In genomic region chr1:223628233-223628632, GRCh38 we compare ENCODE assay signal across 8 cellular contexts. TPM values are rescaled to one million over a fixed set of nuclear protein-coding genes. Genes with fewer than 3 reads are reported as not detected.
A peak's percentile ranks its signal among the peaks of the same experiment; 100 is the strongest.
DNase-seq lines count a peak whose midpoint lies in the region; ATAC-seq and TF ChIP-seq lines count a peak whose summit lies in the region.

No MANE protein-coding gene starts in this region.

- intact Hi-C loops in right lobe of liver (cut with DNase I), result no loop called here

- H3K9me3 ChIP-seq in AG04450 (ENCODE audit: control insufficient read depth, insufficient read depth, low read length) (no peaks in the 10 kb centered on the region), right lobe of liver (no peaks in the 10 kb centered on the region)

- peak; percentile 76 to 83 (median 80) for ATAC-seq in right lobe of liver
- ATAC-seq in stimulated activated memory B cell treated with anti-CD40 and anti-IgM and Interleukin-4, amounts not matched to agents 10 μg/mL and 1 μg/mL and 100 μg/mL, for 72 hours, result peak; percentile 3

- 32% methylated on average over 4 of the region's 7 CpGs for WGBS in right lobe of liver (ENCODE audit: insufficient coverage, low coverage, low lambda C conversion rate, missing lambda C conversion rate)

- H3K36me3 ChIP-seq in right lobe of liver, result no peaks in the 10 kb centered on the region

- DNase-seq in AG04450 (ENCODE audit: low read depth, low spot score) (peak; percentile 4), GM13977 (ENCODE audit: low spot score) (peak; percentile 49), LNCaP clone FGC (ENCODE audit: low read depth) (no peak), right lobe of liver (peak; percentile 43 to 59 (median 54)), mucosa of gallbladder (ENCODE audit: low spot score) (no peak)
- DNase-seq in T-helper 2 cell treated with Interferon-gamma antibody and Interleukin-4, amounts not matched to agents 5 μg/mL and 100 μg/mL, for 36 hours (ENCODE audit: low spot score), result peak; percentile 23
- peak; percentile 15 for DNase-seq in central memory CD4-positive, alpha-beta T cell

- H3K4me1 Mint-ChIP-seq in T-helper 2 cell treated with Interferon-gamma antibody and Interleukin-4, amounts not matched to agents 5 μg/mL and 100 μg/mL, for 36 hours (ENCODE audit: low read depth), result no peaks in the 10 kb centered on the region
- H3K4me1 Mint-ChIP-seq in stimulated activated memory B cell treated with anti-CD40 and anti-IgM and Interleukin-4, amounts not matched to agents 10 μg/mL and 1 μg/mL and 100 μg/mL, for 72 hours, result no peaks in the 10 kb centered on the region

- CTCF ChIA-PET in AG04450 (lab: Charles Lee), result interaction anchor here (0.6 to 2.6 kb wide), 3 partner anchors 78 to 919 kb away, joined by 3 to 16 read pairs (median 6); no protein-coding TSS in a partner anchor

- in situ Hi-C loops in GM13977 (cut with MboI; ENCODE audit: low pct_unique_long_range_greater_than_20kb, low sequenced_read_pairs, unreplicated experiment), result no loop called here

- peak; percentile 49 for TF ChIP-seq CTCF in AG04450 (IDR thresholded peaks at IDR 0.05; ENCODE audit: low read depth, low read length)
- peak; percentile 73 for TF ChIP-seq CTCF in GM13977 (IDR thresholded peaks at IDR 0.05; ENCODE audit: extremely low read depth, insufficient read depth, missing control alignments)
- peak; percentile 64 for TF ChIP-seq CTCF in LNCaP clone FGC (IDR thresholded peaks at IDR 0.05; ENCODE audit: control insufficient read depth, extremely low read depth, insufficient read depth)
- peak; percentile 54 to 69 (median 58) for TF ChIP-seq CTCF in right lobe of liver (IDR thresholded peaks at IDR 0.05)

- H3K27me3 ChIP-seq in AG04450 (ENCODE audit: control insufficient read depth, insufficient read depth, low read length) (peaks cover 17% of the 10 kb centered on the region), right lobe of liver (no peaks in the 10 kb centered on the region)

- H3K36me3 Mint-ChIP-seq in T-helper 2 cell treated with Interferon-gamma antibody and Interleukin-4, amounts not matched to agents 5 μg/mL and 100 μg/mL, for 36 hours (ENCODE audit: low read depth), result no peaks in the 10 kb centered on the region
- no peaks in the 10 kb centered on the region for H3K36me3 Mint-ChIP-seq in stimulated activated memory B cell treated with anti-CD40 and anti-IgM and Interleukin-4, amounts not matched to agents 10 μg/mL and 1 μg/mL and 100 μg/mL, for 72 hours

- H3K27me3 Mint-ChIP-seq in T-helper 2 cell treated with Interferon-gamma antibody and Interleukin-4, amounts not matched to agents 5 μg/mL and 100 μg/mL, for 36 hours (ENCODE audit: low read depth), result peaks cover 5% of the 10 kb centered on the region
- peaks cover 13% of the 10 kb centered on the region for H3K27me3 Mint-ChIP-seq in stimulated activated memory B cell treated with anti-CD40 and anti-IgM and Interleukin-4, amounts not matched to agents 10 μg/mL and 1 μg/mL and 100 μg/mL, for 72 hours

- no peak overlapping the region for H3K27ac Mint-ChIP-seq in T-helper 2 cell treated with Interferon-gamma antibody and Interleukin-4, amounts not matched to agents 5 μg/mL and 100 μg/mL, for 36 hours
- H3K27ac Mint-ChIP-seq in stimulated activated memory B cell treated with anti-CD40 and anti-IgM and Interleukin-4, amounts not matched to agents 10 μg/mL and 1 μg/mL and 100 μg/mL, for 72 hours, result no peak overlapping the region

- TF ChIP-seq POLR2A in right lobe of liver (IDR thresholded peaks at IDR 0.05), result no peak

- H3K27ac ChIP-seq in AG04450 (ENCODE audit: low read depth, low read length) (no peak overlapping the region), right lobe of liver (no peak overlapping the region)

- peaks cover 0 to 3% (median 0%) of the 10 kb centered on the region in 4 donors for H3K4me1 ChIP-seq in right lobe of liver

- POLR2A ChIA-PET in AG04450 (lab: Yijun Ruan, JAX), result no interaction called here

- H3K4me3 Mint-ChIP-seq in T-helper 2 cell treated with Interferon-gamma antibody and Interleukin-4, amounts not matched to agents 5 μg/mL and 100 μg/mL, for 36 hours, result no peak overlapping the region
- H3K4me3 Mint-ChIP-seq in stimulated activated memory B cell treated with anti-CD40 and anti-IgM and Interleukin-4, amounts not matched to agents 10 μg/mL and 1 μg/mL and 100 μg/mL, for 72 hours, result no peak overlapping the region

- H3K4me3 ChIP-seq in AG04450 (ENCODE audit: low read depth, low read length) (no peak overlapping the region), LNCaP clone FGC (ENCODE audit: low read depth, low read length) (no peak overlapping the region), right lobe of liver (no peak overlapping the region)

- H3K9me3 Mint-ChIP-seq in T-helper 2 cell treated with Interferon-gamma antibody and Interleukin-4, amounts not matched to agents 5 μg/mL and 100 μg/mL, for 36 hours, result no peaks in the 10 kb centered on the region
- H3K9me3 Mint-ChIP-seq in stimulated activated memory B cell treated with anti-CD40 and anti-IgM and Interleukin-4, amounts not matched to agents 10 μg/mL and 1 μg/mL and 100 μg/mL, for 72 hours, result no peaks in the 10 kb centered on the region

RNA-seq across cellular contexts. Expression of gene CAPN8, which starts 37.3 kb away (rescaled TPM):
- polyA plus RNA-seq in AG04450 (2011; rRNA removed), result not detected in 2 replicates
- not detected in 2 replicates for polyA minus RNA-seq in AG04450 (2011; rRNA and poly(A)+ RNA removed)
- total RNA-seq in right lobe of liver (1 to 10 TPM in 1 of 6 experiments, under 1 TPM in 1, not detected in 4; 0.35 to 1.1 TPM), mucosa of gallbladder (35.6 TPM)

Comparison
In these comparisons a context has a peak if more than half of its experiments do, and no peak if none do; other contexts are left out.
1. DNase-seq: peak in AG04450 (single experiment), GM13977 (single experiment), T-helper 2 cell treated with Interferon-gamma antibody and Interleukin-4, amounts not matched to agents 5 μg/mL and 100 μg/mL, for 36 hours (single experiment), central memory CD4-positive, alpha-beta T cell (single experiment) and right lobe of liver (3 of 3); none in LNCaP clone FGC (single experiment) and mucosa of gallbladder (single experiment).
2. RNA of gene CAPN8, which starts 37.3 kb away (total RNA-seq): 35.6 TPM in mucosa of gallbladder (single experiment); 0.35 to 1.1 TPM in right lobe of liver; every median in the first group is over 10 times any median in the second.
3. Peak in every context shown above with its lines, with median percentiles within 50 percentile points of each other: CTCF ChIP-seq.